Comparison of ENCODE assay signal across 8 cellular contexts in the genomic region with DNA sequence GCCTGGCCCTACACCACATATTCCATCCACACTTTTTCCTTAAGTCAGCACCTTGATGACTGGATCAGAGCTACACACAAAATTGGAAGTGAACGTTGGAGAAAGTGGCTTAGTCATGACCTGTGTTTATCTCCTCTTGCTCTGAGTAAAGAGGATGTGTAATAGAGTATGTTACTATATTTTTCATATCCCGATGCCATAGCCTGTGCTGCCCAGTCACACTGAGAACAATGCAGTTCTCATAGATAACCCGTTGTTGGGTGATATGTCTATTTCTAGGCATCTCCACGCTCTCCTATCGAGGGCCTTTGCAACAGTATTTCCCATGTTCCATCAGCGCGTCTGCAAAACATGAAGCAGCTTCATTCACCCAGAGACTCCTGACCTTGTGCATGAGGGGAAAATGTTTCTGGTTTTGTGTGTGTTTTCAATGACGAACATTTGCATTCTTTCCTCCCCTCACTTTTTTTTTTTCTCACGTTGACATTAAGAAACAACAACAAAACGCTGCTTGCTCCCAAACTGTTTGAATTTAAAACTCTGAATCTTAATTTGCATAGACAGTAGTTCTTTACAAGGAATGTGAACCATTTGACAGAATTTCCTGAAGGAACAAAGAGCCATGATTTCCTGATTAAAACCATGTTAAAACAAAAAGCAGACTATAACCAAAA. TPM values are rescaled to one million over a fixed set of nuclear protein-coding genes. Genes with fewer than 3 reads are reported as not detected.
A peak's percentile ranks its signal among the peaks of the same experiment; 100 is the strongest.
DNase-seq lines count a peak whose midpoint lies in the region; ATAC-seq and TF ChIP-seq lines count a peak whose summit lies in the region.

No MANE protein-coding gene starts in this region.

- CTCF ChIA-PET in AG04450 (lab: Charles Lee), result interaction anchor here (0.6 to 0.7 kb wide), 2 partner anchors 52 to 84 kb away, joined by 3 to 8 read pairs; no protein-coding TSS in a partner anchor

- H3K4ac ChIP-seq in mesendoderm (ENCODE audit: low read depth, low read length), result no peak overlapping the region

- no peak overlapping the region for H2AK5ac ChIP-seq in mesendoderm (ENCODE audit: low read length)

- TF ChIP-seq CTCF in AG04450 (IDR thresholded peaks at IDR 0.05; ENCODE audit: low read depth, low read length), result no peak
- no peak for TF ChIP-seq CTCF in chondrocyte (IDR thresholded peaks at IDR 0.05)

- H4K5ac ChIP-seq in mesendoderm (ENCODE audit: low read length), result no peak overlapping the region

- H3K4me3 Mint-ChIP-seq in chondrocyte (ENCODE audit: unreplicated experiment), result no peak overlapping the region

- H3K27me3 Mint-ChIP-seq in chondrocyte (ENCODE audit: low read depth), result no peaks in the 10 kb centered on the region

- no peak overlapping the region for H4K8ac ChIP-seq in mesendoderm (ENCODE audit: low read depth, low read length)

- in situ Hi-C loops in G401 (cut with HindIII; ENCODE audit: low sequenced_read_pairs), result no loop called here

- H3K27ac Mint-ChIP-seq in chondrocyte (ENCODE audit: unreplicated experiment), result peak overlapping the region; percentile 90

- H3K18ac ChIP-seq in mesendoderm (ENCODE audit: low read length), result no peak overlapping the region

- ATAC-seq in HG02798 (IDR thresholded peaks at IDR 0.05; ENCODE audit: poor library complexity, unreplicated experiment), result no peak
- no peak for ATAC-seq in GM18868 (IDR thresholded peaks at IDR 0.05; ENCODE audit: unreplicated experiment)

- H3K4me1 ChIP-seq in mesendoderm (ENCODE audit: control insufficient read depth, low read depth, low read length), result peaks cover 10% of the 10 kb centered on the region

- H3K9ac ChIP-seq in mesendoderm (ENCODE audit: low read length), result no peak overlapping the region

- H3K9me3 Mint-ChIP-seq in chondrocyte (ENCODE audit: low read depth), result no peaks in the 10 kb centered on the region

- no peaks in the 10 kb centered on the region for H3K27me3 ChIP-seq in AG04450 (ENCODE audit: control insufficient read depth, insufficient read depth, low read length)
- no peaks in the 10 kb centered on the region for H3K27me3 ChIP-seq in mesendoderm (ENCODE audit: insufficient read depth, low read length, poor library complexity)

- no peaks in the 10 kb centered on the region for H3K9me3 ChIP-seq in AG04450 (ENCODE audit: control insufficient read depth, insufficient read depth, low read length)

- H3K4me3 ChIP-seq in AG04450 (ENCODE audit: low read depth, low read length) (no peak overlapping the region), mesendoderm (ENCODE audit: low read length) (no peak overlapping the region)

- H3K4me1 Mint-ChIP-seq in chondrocyte (ENCODE audit: low read depth), result peaks cover 74% of the 10 kb centered on the region

- peak; percentile 72 for DNase-seq in AG04450 (ENCODE audit: low read depth, low spot score)
- DNase-seq in HT1080 (ENCODE audit: low read depth), result peak; percentile 96
- DNase-seq in chondrocyte (ENCODE audit: low spot score), result no peak
- peak; percentile 37 for DNase-seq in mesendoderm
- DNase-seq in G401 (ENCODE audit: low spot score), result no peak
- no peak for DNase-seq in HT-29 (ENCODE audit: low spot score)

- H3K4me2 ChIP-seq in mesendoderm (ENCODE audit: low read length), result no peak overlapping the region

- no peaks in the 10 kb centered on the region for H3K79me2 ChIP-seq in mesendoderm (ENCODE audit: control insufficient read depth, insufficient read depth, low read length)

- no peaks in the 10 kb centered on the region for H3K79me1 ChIP-seq in mesendoderm (ENCODE audit: low read length)

- H3K27ac ChIP-seq in AG04450 (ENCODE audit: low read depth, low read length) (peak overlapping the region; percentile 78), mesendoderm (ENCODE audit: low read depth, low read length) (no peak overlapping the region)

- no peak overlapping the region for H3K56ac ChIP-seq in mesendoderm (ENCODE audit: low read length)

- no peak overlapping the region for H3K23ac ChIP-seq in mesendoderm (ENCODE audit: low read length)

- no peak overlapping the region for H2BK5ac ChIP-seq in mesendoderm (ENCODE audit: low read length)

- H2BK15ac ChIP-seq in mesendoderm (replicated peaks; ENCODE audit: low read depth), result no peak overlapping the region

- no CpG with 5 or more reads among the region's 10 CpGs for WGBS in mesendoderm (ENCODE audit: extremely low coverage, insufficient coverage, low lambda C conversion rate)

- POLR2A ChIA-PET in AG04450 (lab: Yijun Ruan, JAX), result interaction anchor here (0.6 to 1.8 kb wide), 5 partner anchors 20 to 163 kb away, joined by 3 to 16 read pairs (median 4); no protein-coding TSS in a partner anchor

- H3K36me3 Mint-ChIP-seq in chondrocyte (ENCODE audit: low read depth), result no peaks in the 10 kb centered on the region

- H2BK120ac ChIP-seq in mesendoderm (ENCODE audit: low read depth, low read length), result no peak overlapping the region

- H3K36me3 ChIP-seq in mesendoderm (ENCODE audit: control insufficient read depth, insufficient read depth, low read length), result no peaks in the 10 kb centered on the region

RNA-seq across cellular contexts. Expression of a gene that starts 43.4 kb away (rescaled TPM):
- polyA plus RNA-seq in AG04450 (2011; rRNA removed), result 27.6 and 29.3 TPM in 2 replicates
- polyA minus RNA-seq in AG04450 (2011; rRNA and poly(A)+ RNA removed), result 20.3 and 24.3 TPM in 2 replicates
- total RNA-seq in HT1080 (2014; rRNA removed; shearing (Covaris generic)), result 11.4 TPM in 2 replicates
- polyA plus RNA-seq in HT1080 (2015; cell fraction: cytosol; rRNA removed), result 10.7 and 11.9 TPM in 2 replicates
- 8.1 and 8.2 TPM in 2 replicates for polyA plus RNA-seq in HT1080 (2015; cell fraction: nucleus; rRNA removed)
- total RNA-seq in chondrocyte, result 11.7 to 16.4 TPM (median 15.7 TPM) in 3 replicates
- polyA plus RNA-seq in mesendoderm (2013, experiment 1 of 2), result 2.7 TPM
- 2.7 TPM for polyA plus RNA-seq in mesendoderm (2013, experiment 2 of 2)
- 5.0 and 5.8 TPM in 2 replicates for total RNA-seq in G401 (2014; rRNA removed; shearing (Covaris generic))
- total RNA-seq in HT-29 (2014; rRNA removed; shearing (Covaris generic)), result 4.6 and 7.1 TPM in 2 replicates

Comparison
In these comparisons a context has a peak if more than half of its experiments do, and no peak if none do; other contexts are left out.
1. DNase-seq: peak in AG04450 (single experiment), HT1080 (single experiment) and mesendoderm (single experiment); none in chondrocyte (single experiment), G401 (single experiment) and HT-29 (single experiment).